17 cellular contexts compared by ENCODE assay signal in genomic region chr20:40856653-40857052, GRCh38.
DNase-seq lines count a peak whose midpoint lies in the region; ATAC-seq and TF ChIP-seq lines count a peak whose summit lies in the region.
"Had no signal": no experiment of that assay in that cellular context is flagged by ENCODE, and none has a peak within 500 bp of the region (broad histone marks: within the 10 kb centered on the region; RNA-seq: fewer than 3 reads in every experiment).

No MANE protein-coding gene starts in this region.

- TF ChIP-seq RAD21 in Ishikawa (IDR thresholded peaks at IDR 0.05; ENCODE audit: low read depth) = no peak

- DNase-seq in stimulated activated naive CD8-positive, alpha-beta T cell treated with anti-CD3 and anti-CD28 coated beads, Interleukin-15, amount 100 ng/mL, for 72 hours = no peak
- DNase-seq in stimulated activated naive CD8-positive, alpha-beta T cell treated with anti-CD3 and anti-CD28 coated beads, Interleukin-15, Interleukin-2, amounts not matched to agents 100 U/mL and 50 U/mL, for 24 hours = no peak
- DNase-seq in posterior vena cava (ENCODE audit: low spot score) (peak; percentile 44), NCI-H82 treated with DMSO at 0.1 percent for 48 hours (lab: John Stamatoyannopoulos, UW; ENCODE audit: unreplicated experiment) (no peak)
- DNase-seq: 8988T; ACHN; AML-193; Caco-2; Calu3; CD4-positive, alpha-beta T cell; CD8-positive, alpha-beta T cell; DMS79 treated with DMSO at 0.1 percent for 48 hours; GF-D8 had no signal

- no peak overlapping the region for H3K4me3 Mint-ChIP-seq in stimulated activated naive CD8-positive, alpha-beta T cell treated with anti-CD3 and anti-CD28 coated beads, Interleukin-15, amount 100 ng/mL, for 72 hours
- H3K4me3 Mint-ChIP-seq: B cell; CD4-positive, alpha-beta T cell; CD8-positive, alpha-beta T cell had no signal

- H3K27ac Mint-ChIP-seq in stimulated activated naive CD8-positive, alpha-beta T cell treated with anti-CD3 and anti-CD28 coated beads, Interleukin-15, amount 100 ng/mL, for 72 hours = peak overlapping the region; percentile 42 to 80
- H3K27ac Mint-ChIP-seq: B cell; CD4-positive, alpha-beta T cell; CD8-positive, alpha-beta T cell had no signal

- no peak for ATAC-seq in stimulated activated naive CD8-positive, alpha-beta T cell treated with anti-CD3 and anti-CD28 coated beads, Interleukin-15, amount 100 ng/mL, for 72 hours
- ATAC-seq in stimulated activated naive CD8-positive, alpha-beta T cell treated with anti-CD3 and anti-CD28 coated beads, Interleukin-15, Interleukin-2, amounts not matched to agents 100 U/mL and 50 U/mL, for 24 hours = no peak
- ATAC-seq in GM18867 (IDR thresholded peaks at IDR 0.05; ENCODE audit: unreplicated experiment) (no peak), HG03139 (IDR thresholded peaks at IDR 0.05; ENCODE audit: unreplicated experiment) (no peak)
- ATAC-seq: CD8-positive, alpha-beta T cell had no signal

- H3K4me1 Mint-ChIP-seq in stimulated activated naive CD8-positive, alpha-beta T cell treated with anti-CD3 and anti-CD28 coated beads, Interleukin-15, amount 100 ng/mL, for 72 hours = no peaks in the 10 kb centered on the region
- H3K4me1 Mint-ChIP-seq: B cell had no signal

- intact Hi-C loops in posterior vena cava (cut with DNase I) = no loop called here

- TF ChIP-seq EP300 in Ishikawa (IDR thresholded peaks at IDR 0.05; ENCODE audit: borderline replicate concordance) = no peak

- H3K9me3 Mint-ChIP-seq in stimulated activated naive CD8-positive, alpha-beta T cell treated with anti-CD3 and anti-CD28 coated beads, Interleukin-15, amount 100 ng/mL, for 72 hours = no peaks in the 10 kb centered on the region
- H3K9me3 Mint-ChIP-seq: CD4-positive, alpha-beta T cell; CD8-positive, alpha-beta T cell had no signal

- H3K27me3 Mint-ChIP-seq in stimulated activated naive CD8-positive, alpha-beta T cell treated with anti-CD3 and anti-CD28 coated beads, Interleukin-15, amount 100 ng/mL, for 72 hours = no peaks in the 10 kb centered on the region
- H3K27me3 Mint-ChIP-seq: CD4-positive, alpha-beta T cell had no signal

TF ChIP-seq in Ishikawa, 13 proteins besides CTCF, POLR2A, EP300 and RAD21:
- TF ChIP-seq REST (IDR thresholded peaks at IDR 0.05; ENCODE audit: low read depth) (peak; percentile 40; the same call in 1 of the 2 replicates), MAX (IDR thresholded peaks at IDR 0.05) (no peak)
